Comparison of ENCODE assay signal across 8 cellular contexts in genomic region chr20:59207742-59208357, GRCh38. TPM values are rescaled to one million over a fixed set of nuclear protein-coding genes. Genes with fewer than 3 reads are reported as not detected.
DNase-seq lines count a peak whose midpoint lies in the region; ATAC-seq lines count a peak whose summit lies in the region.

No MANE protein-coding gene starts in this region.

- no peaks in the 10 kb centered on the region for H3K9me3 ChIP-seq in HUES48 (ENCODE audit: control insufficient read depth, insufficient read depth, low read length)

- ATAC-seq in GM19023 (IDR thresholded peaks at IDR 0.05; ENCODE audit: unreplicated experiment) (no peak), GM21447 (IDR thresholded peaks at IDR 0.05; ENCODE audit: unreplicated experiment) (no peak)

- in situ Hi-C loops in G401 (cut with HindIII; ENCODE audit: low sequenced_read_pairs), result no loop called here

- H3K27ac ChIP-seq in HUES48 (ENCODE audit: low read depth, low read length), result peak overlapping the region; percentile 1
- H3K27ac ChIP-seq in caudate nucleus (ENCODE audit: low read depth, low read length), result no peak overlapping the region

- no peak overlapping the region for H3K9ac ChIP-seq in HUES48 (ENCODE audit: low read depth, low read length)

- no peak overlapping the region for H3K4me3 ChIP-seq in HUES48 (ENCODE audit: low read depth, low read length)

- H3K27me3 ChIP-seq in HUES48 (ENCODE audit: control insufficient read depth, insufficient read depth, low read length), result peaks cover 9% of the 10 kb centered on the region; the same call in 1 of the 2 replicates

- H3K4me1 ChIP-seq in HUES48 (ENCODE audit: control insufficient read depth, insufficient read depth, low read length), result peaks cover 14% of the 10 kb centered on the region

- no peaks in the 10 kb centered on the region for H3K36me3 ChIP-seq in HUES48 (ENCODE audit: control insufficient read depth, insufficient read depth, low read length)

- DNase-seq in G401 (ENCODE audit: low spot score), result peak; percentile 27
- peak; percentile 56 for DNase-seq in UCSD-AML1 (lab: John Stamatoyannopoulos, UW; ENCODE audit: unreplicated experiment)
- DNase-seq in caudate nucleus (lab: John Stamatoyannopoulos, UW), result peak in 53 of 61 donors; percentile 4 to 78 (median 42)
- peak; percentile 49 to 63 for DNase-seq in lung microvascular endothelial cell (ENCODE audit: low read depth in 2 of 2)
- DNase-seq in stimulated activated CD8-positive, alpha-beta memory T cell treated with anti-CD3 and anti-CD28 coated beads, Interleukin-7, amount 100 ng/mL, for 48 hours (ENCODE audit: extremely low read depth in 1 of 2, low read depth in 1 of 2), result peak; percentile 53 to 67

RNA-seq across cellular contexts. Expression of gene ZNF831, which starts 44.2 kb away (rescaled TPM):
- not detected in 2 replicates for total RNA-seq in G401 (2014; rRNA removed; shearing (Covaris generic))
- total RNA-seq in lung microvascular endothelial cell, result under 0.01 and 0.20 TPM in 2 replicates
